ENCODE assay signal across 8 cellular contexts in the genomic region with DNA sequence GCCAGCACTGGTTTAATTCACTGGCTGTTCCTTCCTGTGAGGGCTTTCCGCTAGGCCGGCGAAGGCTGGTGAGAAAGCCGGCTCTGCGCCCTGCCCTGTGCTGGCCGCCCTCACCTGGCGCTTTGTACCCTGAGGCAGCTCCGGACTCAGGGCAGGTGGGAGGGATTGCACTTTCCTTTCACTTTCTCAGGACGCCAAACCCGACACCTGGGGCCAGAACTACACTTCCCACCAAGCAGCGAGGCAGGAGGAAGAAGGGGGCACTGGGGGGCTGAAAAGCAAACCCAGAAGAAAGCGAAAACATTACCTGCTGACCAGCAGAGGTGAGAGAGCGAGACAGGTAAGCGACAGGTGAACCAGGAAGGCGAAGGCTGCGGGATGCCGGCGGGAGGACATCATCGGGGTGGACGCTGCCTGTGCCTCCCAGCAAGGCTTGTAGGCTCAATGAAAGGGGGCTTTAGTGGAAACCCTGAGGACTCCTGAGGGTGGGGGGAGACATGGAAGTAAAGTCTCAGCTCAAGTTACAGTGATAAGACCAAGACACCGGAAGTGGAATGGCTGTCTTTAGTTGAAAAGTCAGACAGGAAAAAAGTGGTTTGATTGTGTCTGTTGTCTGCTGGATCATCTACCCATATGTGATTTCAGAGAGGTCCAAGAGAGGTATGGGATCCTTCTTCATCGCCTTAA. TPM values are rescaled to one million over a fixed set of nuclear protein-coding genes. Genes with fewer than 3 reads are reported as not detected.
DNase-seq lines count a peak whose midpoint lies in the region; ATAC-seq and TF ChIP-seq lines count a peak whose summit lies in the region.

TSS of gene RAB19 (plus strand) at position 181 of the 687 bp plus-strand sequence. CDS start 3,589 bp downstream, outside the sequence.

- H3K4me3 ChIP-seq in fibroblast of pulmonary artery (replicated peaks; ENCODE audit: low read depth, low read length) (peak within 1 kb of the TSS; percentile 43), psoas muscle (peak within 1 kb of the TSS; percentile 48)

- H3K27me3 ChIP-seq in psoas muscle (ENCODE audit: insufficient read depth in 3 of 3, low read length in 2 of 3): peaks cover 0 to 19% (median 4%) of the 10 kb centered on the region in 3 donors

- WGBS in psoas muscle, 3 donors: 14 to 17% (median 14%) methylated on average over 22 of the region's 22 CpGs

- no peaks in the 10 kb centered on the region for H3K9me3 ChIP-seq in psoas muscle

- no peak within 1 kb of the TSS for H3K27ac ChIP-seq in psoas muscle

- ATAC-seq in psoas muscle (no peak), GM21529 (IDR thresholded peaks at IDR 0.05; ENCODE audit: unreplicated experiment) (no peak)

- intact Hi-C loops in psoas muscle (cut with DNase I): loop anchor here in 1 of 2 donors (10.0 kb wide), 1 partner anchor 251 kb away; no protein-coding TSS in a partner anchor

- no peaks in the 10 kb centered on the region for H3K36me3 ChIP-seq in psoas muscle (ENCODE audit: insufficient read depth in 1 of 2, low read depth in 1 of 2)

- H3K4me1 ChIP-seq in psoas muscle: no peaks in the 10 kb centered on the region

- TF ChIP-seq CTCF in fibroblast of pulmonary artery (IDR thresholded peaks at IDR 0.05; ENCODE audit: low read length, missing control alignments): no peak
- no peak for TF ChIP-seq CTCF in psoas muscle (IDR thresholded peaks at IDR 0.05)

- DNase-seq in DMS53 (lab: John Stamatoyannopoulos, UW) (peak; percentile 92), NCI-H187 treated with DMSO at 0.1 percent for 48 hours (lab: John Stamatoyannopoulos, UW) (peak; percentile 18), activated T-cell treated with anti-CD3 and anti-CD28 coated beads for 48 hours (ENCODE audit: low read depth) (peak; percentile 15), fibroblast of pulmonary artery (ENCODE audit: low read depth) (no peak), psoas muscle (no peak), AML-193 (lab: John Stamatoyannopoulos, UW) (no peak), NCI-H128 (lab: John Stamatoyannopoulos, UW; ENCODE audit: unreplicated experiment) (no peak)

RNA-seq across cellular contexts. Expression of gene RAB19, which starts in this region (rescaled TPM):
- not detected for total RNA-seq in psoas muscle
- not detected for polyA plus RNA-seq in psoas muscle

Comparison
In these comparisons a context has a peak if more than half of its experiments do, and no peak if none do; other contexts are left out.
1. DNase-seq: peak in DMS53 (single experiment), NCI-H187 treated with DMSO at 0.1 percent for 48 hours (single experiment) and activated T-cell treated with anti-CD3 and anti-CD28 coated beads for 48 hours (single experiment); none in fibroblast of pulmonary artery (single experiment), psoas muscle (0 of 2), AML-193 (0 of 2) and NCI-H128 (single experiment).